Comparison of ENCODE assay signal across 3 cellular contexts in genomic region chr12:112126000-112126431, GRCh38.
A peak's percentile ranks its signal among the peaks of the same experiment; 100 is the strongest.
TF ChIP-seq lines count a peak whose summit lies in the region.

No MANE protein-coding gene starts in this region.

TF ChIP-seq in A549, 52 proteins besides CTCF, POLR2A, EP300 and RAD21:
- TF ChIP-seq HOXB13 (CRISPR knock-in tag; IDR thresholded peaks at IDR 0.05; ENCODE audit: low read depth), result no peak
- TF ChIP-seq NFE2L2 (conservative IDR thresholded peaks at IDR 0.05; ENCODE audit: low read length), result no peak
- no peak for TF ChIP-seq ZSCAN20 (CRISPR knock-in tag; IDR thresholded peaks at IDR 0.05)
- TF ChIP-seq TFCP2L1 (CRISPR knock-in tag; IDR thresholded peaks at IDR 0.05), result no peak

TF ChIP-seq in HEK293T, 16 proteins besides CTCF, POLR2A, EP300 and RAD21:
- TF ChIP-seq FOXK2 (IDR thresholded peaks at IDR 0.05) (no peak), CTBP1 (IDR thresholded peaks at IDR 0.05; ENCODE audit: borderline replicate concordance) (no peak), L3MBTL2 (conservative IDR thresholded peaks at IDR 0.05) (0 out of 2 replicates have a peak, but pooled peaks have one; percentile 4)

TF ChIP-seq in GM12878, 131 proteins besides CTCF, POLR2A, EP300 and RAD21:
- TF ChIP-seq YBX1 (IDR thresholded peaks at IDR 0.05), result no peak
- TF ChIP-seq NFYA (IDR thresholded peaks at IDR 0.05; ENCODE audit: borderline replicate concordance, low read depth, low read length), result no peak
- no peak for TF ChIP-seq RUNX3 (IDR thresholded peaks at IDR 0.05; ENCODE audit: low read length)
- TF ChIP-seq EED (IDR thresholded peaks at IDR 0.05; ENCODE audit: low read depth), result 0 out of 2 replicates have a peak, but pooled peaks have one; percentile 9
